Comparison of ENCODE assay signal across 25 cellular contexts in genomic region chr4:79403356-79403755, GRCh38. TPM values are rescaled to one million over a fixed set of nuclear protein-coding genes. Genes with fewer than 3 reads are reported as not detected.
DNase-seq lines count a peak whose midpoint lies in the region; ATAC-seq, FAIRE-seq and TF ChIP-seq lines count a peak whose summit lies in the region.
"Had no signal": no experiment of that assay in that cellular context is flagged by ENCODE, and none has a peak within 500 bp of the region (broad histone marks: within the 10 kb centered on the region; RNA-seq: fewer than 3 reads in every experiment).

No MANE protein-coding gene starts in this region.

- POLR2A ChIA-PET in HepG2 (lab: Yijun Ruan, JAX) (no interaction called here), WTC11 (lab: Charles Lee) (no interaction called here)

- intact Hi-C loops in HepG2 (cut with micrococcal nuclease; ENCODE audit: unreplicated experiment) (no loop called here), right lobe of liver (cut with DNase I) (no loop called here)

- H2AFZ ChIP-seq in HepG2 (ENCODE audit: low read length), result no peak overlapping the region

- ATAC-seq in HepG2, result no peak
- ATAC-seq in right lobe of liver, result no peak
- ATAC-seq in WTC11, result no peak
- ATAC-seq in HG03159 (IDR thresholded peaks at IDR 0.05; ENCODE audit: unreplicated experiment), result no peak
- ATAC-seq in GM19328 (IDR thresholded peaks at IDR 0.05; ENCODE audit: unreplicated experiment), result no peak
- no peak for ATAC-seq in HG02588 (IDR thresholded peaks at IDR 0.05; ENCODE audit: unreplicated experiment)
- ATAC-seq: HCT116 had no signal

- no peak for TF ChIP-seq EP300 in HepG2 (IDR thresholded peaks at IDR 0.05; ENCODE audit: low read depth in 2 of 2, low read length in 2 of 2)
- no peak for TF ChIP-seq EP300 in HepG2 (CRISPR knock-in tag; IDR thresholded peaks at IDR 0.05; ENCODE audit: borderline replicate concordance)

- H3K4me1 ChIP-seq in HepG2 (ENCODE audit: insufficient read depth, low read length) (no peaks in the 10 kb centered on the region), right lobe of liver (no peaks in the 10 kb centered on the region)

- TF ChIP-seq POLR2A in HepG2 (IDR thresholded peaks at IDR 0.05; ENCODE audit: insufficient read depth in 1 of 2, low read depth in 2 of 2, low read length in 2 of 2) (no peak), right lobe of liver (IDR thresholded peaks at IDR 0.05) (no peak)

- 3% methylated on average over 1 of the region's 1 CpG for WGBS in HepG2 (ENCODE audit: low lambda C conversion rate)
- 93% methylated on average over 1 of the region's 1 CpG for WGBS in right lobe of liver (ENCODE audit: insufficient coverage, low coverage, low lambda C conversion rate, missing lambda C conversion rate)

- H3K27me3 Mint-ChIP-seq in WTC11 (ENCODE audit: low read depth) (no peaks in the 10 kb centered on the region), neural crest cell (ENCODE audit: low read depth) (no peaks in the 10 kb centered on the region)
- H3K27me3 Mint-ChIP-seq: CD4-positive, alpha-beta memory T cell had no signal

- H3K79me2 ChIP-seq in HepG2 (ENCODE audit: insufficient read depth, low read length), result no peaks in the 10 kb centered on the region

- H3K4me3 Mint-ChIP-seq in WTC11, result no peak overlapping the region
- no peak overlapping the region for H3K4me3 Mint-ChIP-seq in neural crest cell
- H3K4me3 Mint-ChIP-seq: CD4-positive, alpha-beta memory T cell; H9 had no signal

- H3K27ac Mint-ChIP-seq in WTC11 (peak overlapping the region; percentile 32; the same call in 1 of the 2 replicates), neural crest cell (ENCODE audit: unreplicated experiment) (peak overlapping the region; percentile 8)
- H3K27ac Mint-ChIP-seq: CD4-positive, alpha-beta memory T cell had no signal

- in situ Hi-C loops in HepG2 (cut with HindIII; ENCODE audit: extremely low pct_ligation_motif_present, low pct_unique_long_range_greater_than_20kb), result no loop called here

- H3K36me3 Mint-ChIP-seq in WTC11, result no peaks in the 10 kb centered on the region
- H3K36me3 Mint-ChIP-seq in neural crest cell (ENCODE audit: low read depth), result no peaks in the 10 kb centered on the region
- H3K36me3 Mint-ChIP-seq: CD4-positive, alpha-beta memory T cell had no signal

- no peak overlapping the region for H3K27ac ChIP-seq in HepG2 (ENCODE audit: extremely low read length, insufficient read depth, low read length)
- H3K27ac ChIP-seq in right lobe of liver, result no peak overlapping the region
- H3K27ac ChIP-seq: 22Rv1 had no signal

- H3K4me1 Mint-ChIP-seq in WTC11, result peaks cover 20% of the 10 kb centered on the region
- H3K4me1 Mint-ChIP-seq in neural crest cell, result no peaks in the 10 kb centered on the region
- H3K4me1 Mint-ChIP-seq: CD4-positive, alpha-beta memory T cell had no signal

- H3K4me3 ChIP-seq in HepG2 (replicated peaks in 1 of 3; ENCODE audit: insufficient read depth in 1 of 3, low read depth in 2 of 3, low read length in 3 of 3) (no peak overlapping the region), right lobe of liver (no peak overlapping the region)

- TF ChIP-seq RAD21 in HepG2 (CRISPR knock-in tag; IDR thresholded peaks at IDR 0.05), result no peak

- FAIRE-seq in HepG2 (lab: Jason Lieb, UNC), result no peak
- FAIRE-seq: A204.1, GM12891, GM18507 had no signal

- H3K9me3 Mint-ChIP-seq in WTC11 (peaks cover 13% of the 10 kb centered on the region), neural crest cell (no peaks in the 10 kb centered on the region)
- H3K9me3 Mint-ChIP-seq: H9 had no signal

- no peak for TF ChIP-seq CTCF in HepG2 (CRISPR knock-in tag; IDR thresholded peaks at IDR 0.05)
- no peak for TF ChIP-seq CTCF in right lobe of liver (IDR thresholded peaks at IDR 0.05)
- TF ChIP-seq CTCF in WTC11 (IDR thresholded peaks at IDR 0.05), result no peak
- TF ChIP-seq CTCF in neural crest cell (conservative IDR thresholded peaks at IDR 0.05), result no peak

- DNase-seq in HepG2 (ENCODE audit: low spot score), result no peak
- no peak for DNase-seq in right lobe of liver
- DNase-seq in WTC11 (ENCODE audit: low spot score), result no peak
- DNase-seq in neural crest cell (ENCODE audit: low read depth, low spot score), result no peak
- DNase-seq: ACHN; C1 segment of cervical spinal cord; Calu3; CD4-positive, alpha-beta memory T cell; COR-L47; DMS53; DMS79 treated with DMSO at 0.1 percent for 48 hours; GF-D8; H9 had no signal

- H3K9ac ChIP-seq in HepG2 (ENCODE audit: insufficient read depth, low read depth, low read length), result no peak overlapping the region

- no peaks in the 10 kb centered on the region for H3K27me3 ChIP-seq in HepG2 (ENCODE audit: control insufficient read depth in 1 of 2, insufficient read depth in 2 of 2, low read length in 2 of 2)
- no peaks in the 10 kb centered on the region for H3K27me3 ChIP-seq in right lobe of liver

- no TSS peak for BruUV-seq in HepG2 (replicated peaks; lab: Mats Ljungman, UMichigan)

- H3K9me3 ChIP-seq in HepG2 (ENCODE audit: low read length) (no peaks in the 10 kb centered on the region), right lobe of liver (no peaks in the 10 kb centered on the region)

- H3K4me2 ChIP-seq in HepG2 (ENCODE audit: low read depth, low read length), result no peak overlapping the region

- no peaks in the 10 kb centered on the region for H4K20me1 ChIP-seq in HepG2 (ENCODE audit: insufficient read depth, low read length)

- H3K36me3 ChIP-seq in HepG2 (replicated peaks in 1 of 2; ENCODE audit: control insufficient read depth in 1 of 2, insufficient read depth in 2 of 2, low read length in 2 of 2) (no peaks in the 10 kb centered on the region), right lobe of liver (no peaks in the 10 kb centered on the region)

- CTCF ChIA-PET in HepG2 (lab: Yijun Ruan, JAX; ENCODE audit: low intra/inter-chr PET ratio, low total read pairs), result no interaction called here
- CTCF ChIA-PET in WTC11 (lab: Charles Lee), result no interaction called here

TF ChIP-seq in HepG2, 621 proteins besides CTCF, POLR2A, EP300 and RAD21:
- TF ChIP-seq CAMTA2 (CRISPR knock-in tag; IDR thresholded peaks at IDR 0.05; ENCODE audit: borderline replicate concordance), result no peak
- TF ChIP-seq ZNF567 (CRISPR knock-in tag; IDR thresholded peaks at IDR 0.05; ENCODE audit: borderline replicate concordance), result no peak
- TF ChIP-seq MAFK (conservative IDR thresholded peaks at IDR 0.05 in 1 of 2, IDR thresholded peaks at IDR 0.05 in 1 of 2; ENCODE audit: low read length in 2 of 2), result peak; percentile 40 to 71
- TF ChIP-seq NFE2L2 (IDR thresholded peaks at IDR 0.05; ENCODE audit: low read length), result peak; percentile 71
- peak; percentile 44 for TF ChIP-seq MAFF (IDR thresholded peaks at IDR 0.05; ENCODE audit: low read depth, low read length)

TF ChIP-seq in WTC11, 78 proteins besides CTCF, POLR2A, EP300 and RAD21 (continues in another document):
- TF ChIP-seq OVOL2 (CRISPR knock-in tag; IDR thresholded peaks at IDR 0.05; ENCODE audit: borderline replicate concordance), result no peak

RNA-seq across cellular contexts. Expression of gene GK2, which starts 4.7 kb away (rescaled TPM):
- not detected in 2 replicates for total RNA-seq in HepG2 (2016; rRNA removed; fragmentation: Illumina TruSeq; extraction: Trizol)
- total RNA-seq in HepG2 (2016; cell fraction: cytosol; rRNA removed; fragmentation: Illumina TruSeq; extraction: Trizol; ENCODE audit: low read depth), result not detected in 2 replicates
- total RNA-seq in HepG2 (2016; cell fraction: insoluble cytoplasmic fraction; rRNA removed; fragmentation: Illumina TruSeq; extraction: Trizol), result not detected in 2 replicates
- not detected in 2 replicates for total RNA-seq in HepG2 (2016; cell fraction: membrane; rRNA removed; fragmentation: Illumina TruSeq; extraction: Trizol)
- total RNA-seq in HepG2 (2016; cell fraction: nucleus; rRNA removed; fragmentation: Illumina TruSeq; extraction: Trizol), result not detected in 2 replicates
- not detected in 2 replicates for polyA plus RNA-seq in HepG2 (2011; rRNA removed)
- polyA plus RNA-seq in HepG2 (2011; cell fraction: cytosol; rRNA removed), result not detected in 2 replicates
- not detected in 2 replicates for polyA plus RNA-seq in HepG2 (2011; cell fraction: nucleus; rRNA removed)
- not detected in 2 replicates for polyA plus RNA-seq in HepG2 (2012)
- not detected in 2 replicates for polyA plus RNA-seq in HepG2 (2016; cell fraction: cytosol; fragmentation: Illumina TruSeq; extraction: Trizol; ENCODE audit: low read depth)
- not detected in 2 replicates for polyA plus RNA-seq in HepG2 (2016; cell fraction: insoluble cytoplasmic fraction; fragmentation: Illumina TruSeq; extraction: Trizol; ENCODE audit: low read depth)
- polyA plus RNA-seq in HepG2 (2016; cell fraction: membrane; fragmentation: Illumina TruSeq; extraction: Trizol; ENCODE audit: low read depth), result not detected in 2 replicates
- not detected in 2 replicates for polyA plus RNA-seq in HepG2 (2016; cell fraction: nucleus; fragmentation: Illumina TruSeq; extraction: Trizol; ENCODE audit: insufficient read depth, low read depth)
- not detected in 2 replicates for polyA minus RNA-seq in HepG2 (2011; rRNA and poly(A)+ RNA removed; ENCODE audit: low replicate concordance)
- polyA minus RNA-seq in HepG2 (2011; cell fraction: cytosol; rRNA and poly(A)+ RNA removed), result not detected in 2 replicates
- not detected in 2 replicates for polyA minus RNA-seq in HepG2 (2011; cell fraction: nucleus; rRNA and poly(A)+ RNA removed)
- not detected for total RNA-seq in right lobe of liver
- total RNA-seq in WTC11 (2021), result not detected in 3 replicates
- not detected in 2 replicates for total RNA-seq in neural crest cell
- total RNA-seq: Calu3; CD4-positive, alpha-beta memory T cell; Daoy; G401; H4; H9 had no signal
- polyA plus RNA-seq: BJ; CD4-positive, alpha-beta memory T cell had no signal
